In genomic region chrX:56760410-56761124, GRCh38 we compare ENCODE assay signal across 6 cellular contexts. TPM values are rescaled to one million over a fixed set of nuclear protein-coding genes. Genes with fewer than 3 reads are reported as not detected.
DNase-seq lines count a peak whose midpoint lies in the region; ATAC-seq lines count a peak whose summit lies in the region.
"Not testable (repeated sequence)": the region's sequence is repeated elsewhere in the genome, so short reads cannot be mapped to it uniquely, and the experiment has no call there.

No MANE protein-coding gene starts in this region.

- not testable (repeated sequence) for DNase-seq in CD4-positive, alpha-beta memory T cell; T-cell; activated CD4-positive, alpha-beta memory T cell treated with anti-CD3 and anti-CD28 coated beads for 36 hours; naive thymus-derived CD4-positive, alpha-beta T cell

- intact Hi-C loops in CD4-positive, alpha-beta memory T cell (cut with micrococcal nuclease); dendritic cell treated with granulocyte-macrophage colony-stimulating factor and Interleukin-4, amounts not matched to agents 40 ng/mL and 50 ng/mL, for 4 days (cut with micrococcal nuclease); naive thymus-derived CD4-positive, alpha-beta T cell (cut with micrococcal nuclease): not testable (repeated sequence)
- intact Hi-C loops in activated CD4-positive, alpha-beta memory T cell treated with anti-CD3 and anti-CD28 coated beads for 36 hours (cut with micrococcal nuclease): loop anchor here (10.0 kb wide), 4 partner anchors 214 to 1154 kb away; partner anchors contain the start of genes FAAH2 and ZXDA

- not testable (repeated sequence) for H3K9me3 ChIP-seq in CD4-positive, alpha-beta memory T cell (ENCODE audit: control insufficient read depth in 1 of 2, low read length in 2 of 2); naive thymus-derived CD4-positive, alpha-beta T cell (ENCODE audit: control insufficient read depth in 2 of 3, low read length in 3 of 3)

- not testable (repeated sequence) for H3K36me3 Mint-ChIP-seq in CD4-positive, alpha-beta memory T cell; T-cell; activated CD4-positive, alpha-beta memory T cell treated with anti-CD3 and anti-CD28 coated beads for 36 hours; activated naive CD4-positive, alpha-beta T cell treated with anti-CD3 and anti-CD28 coated beads, Interleukin-2, amount 50 U/mL, for 24 hours; naive thymus-derived CD4-positive, alpha-beta T cell
- peaks cover 23% of the 10 kb centered on the region for H3K36me3 Mint-ChIP-seq in dendritic cell treated with granulocyte-macrophage colony-stimulating factor and Interleukin-4, amounts not matched to agents 40 ng/mL and 50 ng/mL, for 4 days (ENCODE audit: low read depth)

- H3K27ac ChIP-seq in CD4-positive, alpha-beta memory T cell (ENCODE audit: low read depth, low read length): not testable (repeated sequence)
- H3K27ac ChIP-seq in naive thymus-derived CD4-positive, alpha-beta T cell (ENCODE audit: low read depth, low read length): peak overlapping the region; percentile 21

- peak overlapping the region in 4 of 7 donors; percentile 52 to 81 (median 66) for H3K27ac Mint-ChIP-seq in CD4-positive, alpha-beta memory T cell
- H3K27ac Mint-ChIP-seq in T-cell: peak overlapping the region; percentile 91 to 96
- H3K27ac Mint-ChIP-seq in activated CD4-positive, alpha-beta memory T cell treated with anti-CD3 and anti-CD28 coated beads for 36 hours: peak overlapping the region; percentile 90
- peak overlapping the region; percentile 74 for H3K27ac Mint-ChIP-seq in activated naive CD4-positive, alpha-beta T cell treated with anti-CD3 and anti-CD28 coated beads, Interleukin-2, amount 50 U/mL, for 24 hours
- H3K27ac Mint-ChIP-seq in dendritic cell treated with granulocyte-macrophage colony-stimulating factor and Interleukin-4, amounts not matched to agents 40 ng/mL and 50 ng/mL, for 4 days: peak overlapping the region; percentile 50
- H3K27ac Mint-ChIP-seq in naive thymus-derived CD4-positive, alpha-beta T cell: peak overlapping the region in 8 of 9 donors; percentile 46 to 99 (median 92)

- not testable (repeated sequence) for ATAC-seq in T-cell (replicated peaks in 1 of 4); naive thymus-derived CD4-positive, alpha-beta T cell

- not testable (repeated sequence) for H3K36me3 ChIP-seq in CD4-positive, alpha-beta memory T cell (ENCODE audit: insufficient read depth, low read length); naive thymus-derived CD4-positive, alpha-beta T cell (ENCODE audit: control insufficient read depth in 2 of 3, insufficient read depth in 3 of 3, low read length in 3 of 3)

- H3K4me3 Mint-ChIP-seq in CD4-positive, alpha-beta memory T cell: peak overlapping the region in 1 of 8 donors; percentile 35
- H3K4me3 Mint-ChIP-seq in T-cell; activated CD4-positive, alpha-beta memory T cell treated with anti-CD3 and anti-CD28 coated beads for 36 hours; activated naive CD4-positive, alpha-beta T cell treated with anti-CD3 and anti-CD28 coated beads, Interleukin-2, amount 50 U/mL, for 24 hours; dendritic cell treated with granulocyte-macrophage colony-stimulating factor and Interleukin-4, amounts not matched to agents 40 ng/mL and 50 ng/mL, for 4 days: not testable (repeated sequence)
- peak overlapping the region in 2 of 10 donors; percentile 42 to 61 for H3K4me3 Mint-ChIP-seq in naive thymus-derived CD4-positive, alpha-beta T cell

- POLR2A ChIA-PET in CD4-positive, alpha-beta memory T cell (lab: Charles Lee; ENCODE audit: partially characterized antibody); T-cell (lab: Charles Lee); activated CD4-positive, alpha-beta memory T cell treated with anti-CD3 and anti-CD28 coated beads for 36 hours (lab: Charles Lee); naive thymus-derived CD4-positive, alpha-beta T cell (lab: Charles Lee): not testable (repeated sequence)

- H3K4me3 ChIP-seq in CD4-positive, alpha-beta memory T cell (ENCODE audit: low read length in 2 of 2); naive thymus-derived CD4-positive, alpha-beta T cell (ENCODE audit: low read length): not testable (repeated sequence)

- peaks cover 48% of the 10 kb centered on the region for H3K4me1 ChIP-seq in CD4-positive, alpha-beta memory T cell (ENCODE audit: insufficient read depth, low read length)
- peaks cover 16 to 38% of the 10 kb centered on the region in 2 donors for H3K4me1 ChIP-seq in naive thymus-derived CD4-positive, alpha-beta T cell (ENCODE audit: control insufficient read depth in 2 of 2, insufficient read depth in 2 of 2, low read length in 2 of 2)

- CTCF ChIA-PET in CD4-positive, alpha-beta memory T cell (lab: Charles Lee; ENCODE audit: partially characterized antibody); T-cell (lab: Charles Lee); activated CD4-positive, alpha-beta memory T cell treated with anti-CD3 and anti-CD28 coated beads for 36 hours (lab: Charles Lee): not testable (repeated sequence)
- CTCF ChIA-PET in naive thymus-derived CD4-positive, alpha-beta T cell (lab: Charles Lee): interaction anchor here (0.6 kb wide), 1 partner anchor 554 kb away, joined by 3 read pairs; no protein-coding TSS in a partner anchor

- not testable (repeated sequence) for H3K9me3 Mint-ChIP-seq in CD4-positive, alpha-beta memory T cell; T-cell; activated CD4-positive, alpha-beta memory T cell treated with anti-CD3 and anti-CD28 coated beads for 36 hours; activated naive CD4-positive, alpha-beta T cell treated with anti-CD3 and anti-CD28 coated beads, Interleukin-2, amount 50 U/mL, for 24 hours; dendritic cell treated with granulocyte-macrophage colony-stimulating factor and Interleukin-4, amounts not matched to agents 40 ng/mL and 50 ng/mL, for 4 days; naive thymus-derived CD4-positive, alpha-beta T cell

- H3K4me1 Mint-ChIP-seq in CD4-positive, alpha-beta memory T cell: peaks cover 35 to 67% (median 46%) of the 10 kb centered on the region in 4 donors
- peaks cover 45 to 62% (median 61%) of the 10 kb centered on the region in 3 donors for H3K4me1 Mint-ChIP-seq in T-cell
- H3K4me1 Mint-ChIP-seq in activated CD4-positive, alpha-beta memory T cell treated with anti-CD3 and anti-CD28 coated beads for 36 hours (ENCODE audit: low read depth): peaks cover 42% of the 10 kb centered on the region
- peaks cover 49% of the 10 kb centered on the region for H3K4me1 Mint-ChIP-seq in activated naive CD4-positive, alpha-beta T cell treated with anti-CD3 and anti-CD28 coated beads, Interleukin-2, amount 50 U/mL, for 24 hours
- peaks cover 34% of the 10 kb centered on the region for H3K4me1 Mint-ChIP-seq in dendritic cell treated with granulocyte-macrophage colony-stimulating factor and Interleukin-4, amounts not matched to agents 40 ng/mL and 50 ng/mL, for 4 days (ENCODE audit: low read depth)
- peaks cover 26 to 68% (median 54%) of the 10 kb centered on the region in 7 donors for H3K4me1 Mint-ChIP-seq in naive thymus-derived CD4-positive, alpha-beta T cell

- not testable (repeated sequence) for H3K27me3 ChIP-seq in CD4-positive, alpha-beta memory T cell (ENCODE audit: insufficient read depth, low read length); naive thymus-derived CD4-positive, alpha-beta T cell (ENCODE audit: control insufficient read depth in 2 of 2, insufficient read depth in 2 of 2, low read length in 2 of 2)

- H3K27me3 Mint-ChIP-seq in CD4-positive, alpha-beta memory T cell; T-cell; activated CD4-positive, alpha-beta memory T cell treated with anti-CD3 and anti-CD28 coated beads for 36 hours; activated naive CD4-positive, alpha-beta T cell treated with anti-CD3 and anti-CD28 coated beads, Interleukin-2, amount 50 U/mL, for 24 hours; dendritic cell treated with granulocyte-macrophage colony-stimulating factor and Interleukin-4, amounts not matched to agents 40 ng/mL and 50 ng/mL, for 4 days; naive thymus-derived CD4-positive, alpha-beta T cell: not testable (repeated sequence)

RNA-seq across cellular contexts. Expression of gene NBDY, which starts 31.5 kb away (rescaled TPM):
- 10 to 100 TPM; 29.3 to 34.3 TPM for total RNA-seq in CD4-positive, alpha-beta memory T cell
- 10 to 100 TPM; 70.1 to 75.7 TPM for polyA plus RNA-seq in CD4-positive, alpha-beta memory T cell
- total RNA-seq in T-cell: 10 to 100 TPM; 28.6 to 39.9 (median 33.8) TPM
- total RNA-seq in activated CD4-positive, alpha-beta memory T cell treated with anti-CD3 and anti-CD28 coated beads for 36 hours: 10 to 100 TPM; 45.1 to 50.0 TPM
- total RNA-seq in naive thymus-derived CD4-positive, alpha-beta T cell: 10 to 100 TPM; 24.9 to 45.8 (median 31.7) TPM
- 10 to 100 TPM; 56.5 to 91.5 TPM for polyA plus RNA-seq in naive thymus-derived CD4-positive, alpha-beta T cell
